1 cellular context compared by ENCODE assay signal in the genomic region with DNA sequence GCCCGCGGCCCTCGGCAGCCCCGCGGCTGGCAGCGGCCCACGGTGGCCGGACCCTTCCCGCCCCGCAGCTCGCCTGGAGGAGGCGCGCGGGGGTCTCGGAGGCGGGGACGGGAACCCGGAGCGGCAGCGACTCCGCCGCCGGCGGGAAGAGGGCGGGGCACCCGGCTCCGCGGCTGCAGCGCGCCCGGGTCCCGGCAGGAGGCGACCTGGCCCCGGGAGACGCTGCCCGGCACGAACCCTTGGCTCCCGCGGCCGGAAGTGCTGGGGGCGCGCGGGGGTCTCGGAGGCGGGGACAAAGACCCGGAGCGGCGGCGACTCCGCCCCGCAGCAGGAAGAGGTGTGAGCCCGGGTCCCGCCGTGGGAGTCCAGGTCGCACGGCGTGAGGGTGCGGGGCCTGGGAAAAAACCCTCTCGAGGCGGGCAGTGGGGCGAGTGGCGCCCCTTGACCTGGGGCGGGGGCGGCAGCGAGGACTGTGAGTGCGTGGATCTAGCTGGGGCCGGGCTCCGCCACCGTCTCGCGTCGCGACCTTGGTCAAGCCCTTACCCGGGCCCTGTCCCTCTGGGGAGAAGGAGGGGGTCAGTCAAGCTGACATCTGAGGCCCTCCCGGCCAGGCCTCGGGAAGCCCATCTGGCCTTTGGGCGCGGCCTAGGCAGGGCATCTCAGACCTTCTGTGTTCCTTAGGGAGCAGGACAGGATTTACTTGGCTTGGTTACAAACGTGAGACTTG.
TF ChIP-seq lines count a peak whose summit lies in the region.

Gene CIB2 (minus strand): TSS at position 151 of the 727 bp plus-strand sequence. CDS start 230 bp downstream, outside the sequence.

TF ChIP-seq in GM12878, 131 proteins besides CTCF, POLR2A, EP300 and RAD21 (continued from another document and continues in another):
- TF ChIP-seq ZNF592 (IDR thresholded peaks at IDR 0.05) (peak; percentile 81; the same call in 1 of the 2 replicates), IKZF2 (IDR thresholded peaks at IDR 0.05) (peak in 1 of 2 experiments; percentile 19; a peak in 1 of 4 replicates), YBX1 (IDR thresholded peaks at IDR 0.05) (no peak), YY1 (IDR thresholded peaks at IDR 0.05; ENCODE audit: low read depth, low read length) (peak; percentile 71), KLF5 (IDR thresholded peaks at IDR 0.05; ENCODE audit: partially characterized antibody) (peak; percentile 41), ELK1 (IDR thresholded peaks at IDR 0.05; ENCODE audit: low read depth, low read length) (peak; percentile 91), ATF2 (IDR thresholded peaks at IDR 0.05; ENCODE audit: low read length) (no peak), MTA2 (IDR thresholded peaks at IDR 0.05; ENCODE audit: low read depth) (peak; percentile 44; the same call in 1 of the 2 replicates), IKZF1 (conservative IDR thresholded peaks at IDR 0.05) (peak; percentile 81), SIN3A (IDR thresholded peaks at IDR 0.05; ENCODE audit: low read depth, low read length) (no peak), MTA3 (IDR thresholded peaks at IDR 0.05; ENCODE audit: borderline replicate concordance, low read length) (no peak), POLR2AphosphoS2 (IDR thresholded peaks at IDR 0.05; ENCODE audit: low read depth, low read length) (no peak), SMARCA5 (IDR thresholded peaks at IDR 0.05) (peak; percentile 87), BRCA1 (IDR thresholded peaks at IDR 0.05; ENCODE audit: low read depth, low read length) (no peak), NFYA (IDR thresholded peaks at IDR 0.05; ENCODE audit: borderline replicate concordance, low read depth, low read length) (no peak), SP1 (IDR thresholded peaks at IDR 0.05; ENCODE audit: low read depth, low read length) (no peak), ZNF24 (IDR thresholded peaks at IDR 0.05) (0 out of 2 replicates have a peak, but pooled peaks have one; percentile 37), ZSCAN29 (IDR thresholded peaks at IDR 0.05) (peak; percentile 32; the same call in 1 of the 2 replicates), MYB (IDR thresholded peaks at IDR 0.05; ENCODE audit: borderline replicate concordance, low read depth, low read length) (no peak), SMC3 (IDR thresholded peaks at IDR 0.05; ENCODE audit: borderline replicate concordance, low read length) (peak; percentile 79), HDGF (IDR thresholded peaks at IDR 0.05) (peak; percentile 60; the same call in 1 of the 2 replicates), MEF2A (IDR thresholded peaks at IDR 0.05; ENCODE audit: insufficient read depth, low read depth, low read length) (0 out of 2 replicates have a peak, but pooled peaks have one; percentile 15), MEF2B (IDR thresholded peaks at IDR 0.05; ENCODE audit: partially characterized antibody, poor library complexity, severe bottlenecking) (peak; percentile 82), ZNF217 (IDR thresholded peaks at IDR 0.05) (peak; percentile 59; the same call in 1 of the 2 replicates), RELA (IDR thresholded peaks at IDR 0.05; ENCODE audit: borderline replicate concordance, partially characterized antibody) (peak; percentile 45), BMI1 (IDR thresholded peaks at IDR 0.05; ENCODE audit: borderline replicate concordance) (no peak), REST (IDR thresholded peaks at IDR 0.05; ENCODE audit: low read depth, low read length) (no peak), ASH2L (IDR thresholded peaks at IDR 0.05; ENCODE audit: borderline replicate concordance, low read depth) (no peak), ZNF274 (IDR thresholded peaks at IDR 0.05; ENCODE audit: insufficient read depth, insufficient read length) (no peak), NKRF (conservative IDR thresholded peaks at IDR 0.05) (peak; percentile 60), RB1 (IDR thresholded peaks at IDR 0.05; ENCODE audit: borderline replicate concordance) (peak; percentile 93; the same call in 1 of the 2 replicates), NR2C1 (IDR thresholded peaks at IDR 0.05) (peak; percentile 53; the same call in 1 of the 2 replicates), DPF2 (IDR thresholded peaks at IDR 0.05) (peak; percentile 89), SIX5 (IDR thresholded peaks at IDR 0.05; ENCODE audit: low read depth, low read length, severe bottlenecking) (no peak), BHLHE40 (IDR thresholded peaks at IDR 0.05; ENCODE audit: borderline replicate concordance in 1 of 2, low read depth in 2 of 2, low read length in 1 of 2) (peak in 1 of 2 experiments; percentile 77; a peak in 2 of 4 replicates), NR2F1 (conservative IDR thresholded peaks at IDR 0.05) (peak; percentile 97), MYC (IDR thresholded peaks at IDR 0.05; ENCODE audit: insufficient read depth, insufficient read length, insufficient replicate concordance, low read length, severe bottlenecking) (no peak)
- TF ChIP-seq, protein P1, sequence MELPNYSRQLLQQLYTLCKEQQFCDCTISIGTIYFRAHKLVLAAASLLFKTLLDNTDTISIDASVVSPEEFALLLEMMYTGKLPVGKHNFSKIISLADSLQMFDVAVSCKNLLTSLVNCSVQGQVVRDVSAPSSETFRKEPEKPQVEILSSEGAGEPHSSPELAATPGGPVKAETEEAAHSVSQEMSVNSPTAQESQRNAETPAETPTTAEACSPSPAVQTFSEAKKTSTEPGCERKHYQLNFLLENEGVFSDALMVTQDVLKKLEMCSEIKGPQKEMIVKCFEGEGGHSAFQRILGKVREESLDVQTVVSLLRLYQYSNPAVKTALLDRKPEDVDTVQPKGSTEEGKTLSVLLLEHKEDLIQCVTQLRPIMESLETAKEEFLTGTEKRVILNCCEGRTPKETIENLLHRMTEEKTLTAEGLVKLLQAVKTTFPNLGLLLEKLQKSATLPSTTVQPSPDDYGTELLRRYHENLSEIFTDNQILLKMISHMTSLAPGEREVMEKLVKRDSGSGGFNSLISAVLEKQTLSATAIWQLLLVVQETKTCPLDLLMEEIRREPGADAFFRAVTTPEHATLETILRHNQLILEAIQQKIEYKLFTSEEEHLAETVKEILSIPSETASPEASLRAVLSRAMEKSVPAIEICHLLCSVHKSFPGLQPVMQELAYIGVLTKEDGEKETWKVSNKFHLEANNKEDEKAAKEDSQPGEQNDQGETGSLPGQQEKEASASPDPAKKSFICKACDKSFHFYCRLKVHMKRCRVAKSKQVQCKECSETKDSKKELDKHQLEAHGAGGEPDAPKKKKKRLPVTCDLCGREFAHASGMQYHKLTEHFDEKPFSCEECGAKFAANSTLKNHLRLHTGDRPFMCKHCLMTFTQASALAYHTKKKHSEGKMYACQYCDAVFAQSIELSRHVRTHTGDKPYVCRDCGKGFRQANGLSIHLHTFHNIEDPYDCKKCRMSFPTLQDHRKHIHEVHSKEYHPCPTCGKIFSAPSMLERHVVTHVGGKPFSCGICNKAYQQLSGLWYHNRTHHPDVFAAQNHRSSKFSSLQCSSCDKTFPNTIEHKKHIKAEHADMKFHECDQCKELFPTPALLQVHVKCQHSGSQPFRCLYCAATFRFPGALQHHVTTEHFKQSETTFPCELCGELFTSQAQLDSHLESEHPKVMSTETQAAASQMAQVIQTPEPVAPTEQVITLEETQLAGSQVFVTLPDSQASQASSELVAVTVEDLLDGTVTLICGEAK (IDR thresholded peaks at IDR 0.05; ENCODE audit: borderline replicate concordance): no peak; the same call in 1 of the 2 replicates
